12 cellular contexts compared by ENCODE assay signal in genomic region chr5:173923236-173924104, GRCh38. TPM values are rescaled to one million over a fixed set of nuclear protein-coding genes. Genes with fewer than 3 reads are reported as not detected.
DNase-seq lines count a peak whose midpoint lies in the region; ATAC-seq and TF ChIP-seq lines count a peak whose summit lies in the region.
"Had no signal": no experiment of that assay in that cellular context is flagged by ENCODE, and none has a peak within 500 bp of the region (broad histone marks: within the 10 kb centered on the region; RNA-seq: fewer than 3 reads in every experiment).

No MANE protein-coding gene starts in this region.

- H3K4me3 Mint-ChIP-seq in nephron progenitor cell = peak overlapping the region; percentile 1
- H3K4me3 Mint-ChIP-seq: activated T-cell treated with anti-CD3 and anti-CD28 coated beads, Interleukin-2, amount 50 U/mL, for 24 hours; type B pancreatic cell had no signal

- no peaks in the 10 kb centered on the region for H3K36me3 Mint-ChIP-seq in nephron progenitor cell (ENCODE audit: low read depth)

- peak; percentile 51 for DNase-seq in A172 (ENCODE audit: low spot score)
- DNase-seq in OCI-M1 (lab: John Stamatoyannopoulos, UW) = peak; percentile 43
- peak; percentile 14 for DNase-seq in fibroblast of gingiva (ENCODE audit: low read depth)
- no peak for DNase-seq in nephron progenitor cell
- DNase-seq in middle frontal gyrus (ENCODE audit: extremely low spot score, low spot score) = no peak
- DNase-seq in retina = no peak
- DNase-seq: activated T-cell treated with anti-CD3 and anti-CD28 coated beads, Interleukin-2, amount 50 U/mL, for 24 hours; left colon; NCI-H446 treated with DMSO at 0.1 percent for 48 hours had no signal

- H3K9me3 Mint-ChIP-seq in nephron progenitor cell = no peaks in the 10 kb centered on the region
- H3K9me3 Mint-ChIP-seq: activated T-cell treated with anti-CD3 and anti-CD28 coated beads, Interleukin-2, amount 50 U/mL, for 24 hours; type B pancreatic cell had no signal

- H3K4me1 Mint-ChIP-seq in nephron progenitor cell = peaks cover 29% of the 10 kb centered on the region

- ATAC-seq in GM21576 (IDR thresholded peaks at IDR 0.05; ENCODE audit: unreplicated experiment) (no peak), HG02642 (IDR thresholded peaks at IDR 0.05; ENCODE audit: poor library complexity, unreplicated experiment) (no peak)
- ATAC-seq: left colon had no signal

- H3K27me3 Mint-ChIP-seq in nephron progenitor cell (ENCODE audit: low read depth, poor library complexity) = no peaks in the 10 kb centered on the region
- H3K27me3 Mint-ChIP-seq: activated T-cell treated with anti-CD3 and anti-CD28 coated beads, Interleukin-2, amount 50 U/mL, for 24 hours; type B pancreatic cell had no signal

- H3K27ac Mint-ChIP-seq in nephron progenitor cell = peak overlapping the region; percentile 62
- H3K27ac Mint-ChIP-seq: activated T-cell treated with anti-CD3 and anti-CD28 coated beads, Interleukin-2, amount 50 U/mL, for 24 hours; type B pancreatic cell had no signal

- no peak for TF ChIP-seq CTCF in nephron progenitor cell (IDR thresholded peaks at IDR 0.05)

RNA-seq across cellular contexts. Expression of gene CPEB4, which starts 35.3 kb away (rescaled TPM):
- total RNA-seq in A172 (2014; rRNA removed; shearing (Covaris generic)) = 24.8 and 25.9 TPM in 2 replicates

Comparison
In these comparisons a context has a peak if more than half of its experiments do, and no peak if none do; other contexts are left out.
1. DNase-seq: peak in A172 (single experiment), OCI-M1 (single experiment) and fibroblast of gingiva (single experiment); none in nephron progenitor cell (single experiment), middle frontal gyrus (single experiment) and retina (single experiment).